14 cellular contexts compared by ENCODE assay signal in genomic region chr7:157047148-157047547, GRCh38. TPM values are rescaled to one million over a fixed set of nuclear protein-coding genes. Genes with fewer than 3 reads are reported as not detected.
DNase-seq lines count a peak whose midpoint lies in the region; FAIRE-seq and TF ChIP-seq lines count a peak whose summit lies in the region.
"Had no signal": no experiment of that assay in that cellular context is flagged by ENCODE, and none has a peak within 500 bp of the region (broad histone marks: within the 10 kb centered on the region; RNA-seq: fewer than 3 reads in every experiment).

No MANE protein-coding gene starts in this region.

- TF ChIP-seq EP300 in esophagus muscularis mucosa (IDR thresholded peaks at IDR 0.05), result no peak

- no peak overlapping the region for H3K27ac Mint-ChIP-seq in osteocyte (ENCODE audit: unreplicated experiment)

- no peak for TF ChIP-seq POLR2A in esophagus muscularis mucosa (IDR thresholded peaks at IDR 0.05; ENCODE audit: low read depth)

- no peak for FAIRE-seq in frontal cortex (lab: Jason Lieb, UNC)
- FAIRE-seq: HTR-8/SVneo had no signal

- no peaks in the 10 kb centered on the region for H3K27me3 Mint-ChIP-seq in osteocyte (ENCODE audit: unreplicated experiment)

- intact Hi-C loops in esophagus muscularis mucosa (cut with DNase I), result no loop called here

- 83% methylated on average over 6 of the region's 6 CpGs for WGBS in esophagus muscularis mucosa

- peaks cover 0 to 37% (median 0%) of the 10 kb centered on the region in 4 donors for H3K27me3 ChIP-seq in esophagus muscularis mucosa
- H3K27me3 ChIP-seq: BLaER1 treated with 17β-estradiol and CSF1 and Interleukin-3, amounts not matched to agents 10 nM and 100 nM had no signal

- H3K27ac ChIP-seq in esophagus muscularis mucosa (replicated peaks in 1 of 4) (no peak overlapping the region), substantia nigra (ENCODE audit: low read depth, low read length, poor library complexity, severe bottlenecking) (no peak overlapping the region)
- H3K27ac ChIP-seq: BLaER1 treated with 17β-estradiol and CSF1 and Interleukin-3, amounts not matched to agents 10 nM and 100 nM had no signal

- no peak overlapping the region for H3K4me3 Mint-ChIP-seq in osteocyte (ENCODE audit: unreplicated experiment)

- no peaks in the 10 kb centered on the region for H3K9me3 ChIP-seq in esophagus muscularis mucosa

- H3K4me1 ChIP-seq in esophagus muscularis mucosa, result peaks cover 0 to 11% (median 6%) of the 10 kb centered on the region in 4 donors
- H3K4me1 ChIP-seq: BLaER1 treated with 17β-estradiol and CSF1 and Interleukin-3, amounts not matched to agents 10 nM and 100 nM had no signal

- TF ChIP-seq CTCF in esophagus muscularis mucosa (IDR thresholded peaks at IDR 0.05) (no peak), osteocyte (IDR thresholded peaks at IDR 0.05) (no peak)

- no peaks in the 10 kb centered on the region for H3K36me3 ChIP-seq in esophagus muscularis mucosa
- H3K36me3 ChIP-seq: BLaER1 treated with 17β-estradiol and CSF1 and Interleukin-3, amounts not matched to agents 10 nM and 100 nM had no signal

- H3K4me1 Mint-ChIP-seq in osteocyte (ENCODE audit: unreplicated experiment), result peaks cover 4% of the 10 kb centered on the region

- H3K9me3 Mint-ChIP-seq in osteocyte (ENCODE audit: unreplicated experiment), result no peaks in the 10 kb centered on the region

- peak; percentile 65 for DNase-seq in ELR (ENCODE audit: low read depth)
- peak; percentile 47 for DNase-seq in M059J (ENCODE audit: low read depth)
- DNase-seq in esophagus muscularis mucosa (ENCODE audit: extremely low spot score), result peak; percentile 72
- peak; percentile 73 for DNase-seq in osteocyte (ENCODE audit: extremely low spot score, unreplicated experiment)
- DNase-seq in substantia nigra (lab: John Stamatoyannopoulos, UW), result no peak
- DNase-seq in SW480 (ENCODE audit: low spot score), result no peak
- no peak for DNase-seq in frontal cortex (ENCODE audit: low spot score in 2 of 2)
- DNase-seq: DMS153, H7, NCI-H1436 treated with DMSO at 0.1 percent for 48 hours, NCI-H2081, NCI-H510A treated with DMSO at 0.1 percent for 48 hours had no signal

- no peak overlapping the region for H3K4me3 ChIP-seq in esophagus muscularis mucosa
- H3K4me3 ChIP-seq: BLaER1 treated with 17β-estradiol and CSF1 and Interleukin-3, amounts not matched to agents 10 nM and 100 nM had no signal

- H3K36me3 Mint-ChIP-seq in osteocyte (ENCODE audit: unreplicated experiment), result no peaks in the 10 kb centered on the region

RNA-seq across cellular contexts. Expression of gene MNX1, which starts 36.7 kb away (rescaled TPM):
- total RNA-seq in M059J (2014; rRNA removed; shearing (Covaris generic)), result not detected in 2 replicates
- total RNA-seq in esophagus muscularis mucosa (not detected), osteocyte (not detected in 2 replicates), frontal cortex (not detected)

Comparison
In these comparisons a context has a peak if more than half of its experiments do, and no peak if none do; other contexts are left out.
1. DNase-seq: peak in ELR (single experiment), M059J (single experiment), esophagus muscularis mucosa (single experiment) and osteocyte (single experiment); none in substantia nigra (0 of 49), SW480 (single experiment) and frontal cortex (0 of 2).